Comparison of ENCODE assay signal across 21 cellular contexts in the genomic region with DNA sequence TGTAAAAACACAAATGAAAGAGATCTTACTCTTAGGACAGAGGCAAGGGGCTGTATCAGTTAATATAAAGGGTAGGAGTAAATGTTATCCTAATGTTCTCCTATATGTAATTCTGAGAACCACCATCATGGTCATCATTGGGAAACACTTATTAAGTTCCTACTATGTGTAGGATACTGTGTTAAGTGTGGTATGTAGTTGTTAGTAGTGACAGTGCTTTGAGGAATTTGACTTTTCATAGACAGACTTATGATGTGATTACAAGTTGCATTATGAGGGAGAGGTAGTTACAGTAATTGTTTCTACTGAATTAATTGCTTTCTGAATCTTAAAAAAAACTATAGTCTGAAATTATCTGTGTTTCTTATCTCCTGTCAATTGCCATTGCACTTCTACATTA. TPM values are rescaled to one million over a fixed set of nuclear protein-coding genes. Genes with fewer than 3 reads are reported as not detected.
DNase-seq lines count a peak whose midpoint lies in the region; ATAC-seq and TF ChIP-seq lines count a peak whose summit lies in the region.
"Had no signal": no experiment of that assay in that cellular context is flagged by ENCODE, and none has a peak within 500 bp of the region (broad histone marks: within the 10 kb centered on the region; RNA-seq: fewer than 3 reads in every experiment).

No MANE protein-coding gene starts in this region.

- no peaks in the 10 kb centered on the region for H3K9me3 Mint-ChIP-seq in activated T-cell treated with anti-CD3 and anti-CD28 coated beads, Interleukin-2, amount 50 U/mL, for 72 hours
- H3K9me3 Mint-ChIP-seq in WTC11 (no peaks in the 10 kb centered on the region), T-cell (no peaks in the 10 kb centered on the region)
- H3K9me3 Mint-ChIP-seq in naive thymus-derived CD8-positive, alpha-beta T cell, result no peaks in the 10 kb centered on the region
- H3K9me3 Mint-ChIP-seq: CD14-positive monocyte; CD4-positive, alpha-beta T cell; CD8-positive, alpha-beta memory T cell; H9 had no signal

- peak in 1 of 2 donors; percentile 53 for ATAC-seq in activated T-cell treated with anti-CD3 and anti-CD28 coated beads, Interleukin-2, amount 50 U/mL, for 72 hours (replicated peaks in 1 of 2)
- ATAC-seq in WTC11 (no peak), T-cell (replicated peaks in 1 of 4) (no peak), left ventricle myocardium superior (no peak)
- ATAC-seq in naive thymus-derived CD8-positive, alpha-beta T cell, result no peak
- ATAC-seq: A549, HCT116 had no signal

- POLR2A ChIA-PET in WTC11 (lab: Charles Lee), result no interaction called here
- POLR2A ChIA-PET in naive thymus-derived CD8-positive, alpha-beta T cell (lab: Charles Lee), result no interaction called here
- POLR2A ChIA-PET in T-cell (lab: Charles Lee), result no interaction called here

- CTCF ChIA-PET in WTC11 (lab: Charles Lee) (interaction anchor here (0.9 kb wide), 1 partner anchor 9 kb away, joined by 3 read pairs; no protein-coding TSS in a partner anchor), T-cell (lab: Charles Lee) (no interaction called here)

- no peak for TF ChIP-seq CTCF in WTC11 (IDR thresholded peaks at IDR 0.05)

- no peak for DNase-seq in activated T-cell treated with anti-CD3 and anti-CD28 coated beads, Interleukin-2, amount 50 U/mL, for 72 hours
- no peak for DNase-seq in activated T-cell treated with anti-CD3 and anti-CD28 coated beads, Interleukin-2, amount 50 U/mL, for 1 hour
- DNase-seq in WTC11 (ENCODE audit: low spot score) (no peak), T-cell (no peak), left ventricle myocardium superior (no peak)
- no peak for DNase-seq in naive thymus-derived CD8-positive, alpha-beta T cell
- DNase-seq: 8988T; ACHN; AML-193; BE2C; CD4-positive, alpha-beta T cell; CD8-positive, alpha-beta memory T cell; DMS 273 treated with DMSO at 0.1 percent for 48 hours; DMS79; H9 had no signal

- intact Hi-C loops in left ventricle myocardium superior (cut with micrococcal nuclease), result no loop called here

- H3K4me3 Mint-ChIP-seq in activated T-cell treated with anti-CD3 and anti-CD28 coated beads, Interleukin-2, amount 50 U/mL, for 72 hours, result no peak overlapping the region
- H3K4me3 Mint-ChIP-seq in WTC11, result no peak overlapping the region
- no peak overlapping the region for H3K4me3 Mint-ChIP-seq in naive thymus-derived CD8-positive, alpha-beta T cell
- H3K4me3 Mint-ChIP-seq in T-cell, result no peak overlapping the region
- H3K4me3 Mint-ChIP-seq: CD14-positive monocyte; CD4-positive, alpha-beta T cell; CD8-positive, alpha-beta memory T cell; H9 had no signal

- no peaks in the 10 kb centered on the region for H3K27me3 ChIP-seq in HUES48 (ENCODE audit: control insufficient read depth, insufficient read depth, low read length)
- H3K27me3 ChIP-seq: BE2C; BLaER1 treated with 17β-estradiol and CSF1 and Interleukin-3, amounts not matched to agents 10 nM and 100 nM had no signal

- no peaks in the 10 kb centered on the region for H3K36me3 Mint-ChIP-seq in activated T-cell treated with anti-CD3 and anti-CD28 coated beads, Interleukin-2, amount 50 U/mL, for 72 hours (ENCODE audit: insufficient read depth in 2 of 2)
- H3K36me3 Mint-ChIP-seq in WTC11 (peaks cover 52% of the 10 kb centered on the region), T-cell (peaks cover 56% of the 10 kb centered on the region)
- H3K36me3 Mint-ChIP-seq in naive thymus-derived CD8-positive, alpha-beta T cell, result peaks cover 5 to 49% (median 16%) of the 10 kb centered on the region in 3 donors

- H3K4me3 ChIP-seq in HUES48 (ENCODE audit: low read depth, low read length), result no peak overlapping the region
- H3K4me3 ChIP-seq: A549; BLaER1 treated with 17β-estradiol and CSF1 and Interleukin-3, amounts not matched to agents 10 nM and 100 nM; GM23248 had no signal

- H3K4me1 ChIP-seq in HUES48 (ENCODE audit: control insufficient read depth, insufficient read depth, low read length), result peaks cover 21% of the 10 kb centered on the region
- H3K4me1 ChIP-seq: A549, BE2C had no signal

- H3K36me3 ChIP-seq in HUES48 (ENCODE audit: control insufficient read depth, insufficient read depth, low read length), result peaks cover 62% of the 10 kb centered on the region
- H3K36me3 ChIP-seq: BE2C had no signal

- H3K4me1 Mint-ChIP-seq in activated T-cell treated with anti-CD3 and anti-CD28 coated beads, Interleukin-2, amount 50 U/mL, for 72 hours (ENCODE audit: low read depth), result peaks cover 8% of the 10 kb centered on the region
- H3K4me1 Mint-ChIP-seq in WTC11 (peaks cover 23% of the 10 kb centered on the region), T-cell (no peaks in the 10 kb centered on the region)
- no peaks in the 10 kb centered on the region for H3K4me1 Mint-ChIP-seq in naive thymus-derived CD8-positive, alpha-beta T cell
- H3K4me1 Mint-ChIP-seq: CD14-positive monocyte; CD8-positive, alpha-beta memory T cell had no signal

- H3K27me3 Mint-ChIP-seq in activated T-cell treated with anti-CD3 and anti-CD28 coated beads, Interleukin-2, amount 50 U/mL, for 72 hours (ENCODE audit: low read depth), result no peaks in the 10 kb centered on the region
- H3K27me3 Mint-ChIP-seq in WTC11 (ENCODE audit: low read depth) (no peaks in the 10 kb centered on the region), T-cell (no peaks in the 10 kb centered on the region)
- H3K27me3 Mint-ChIP-seq in naive thymus-derived CD8-positive, alpha-beta T cell, result no peaks in the 10 kb centered on the region
- H3K27me3 Mint-ChIP-seq: CD4-positive, alpha-beta T cell; CD8-positive, alpha-beta memory T cell had no signal

- no peaks in the 10 kb centered on the region for H3K9me3 ChIP-seq in HUES48 (ENCODE audit: control insufficient read depth, insufficient read depth, low read length)
- H3K9me3 ChIP-seq: A549; BE2C; BLaER1 treated with 17β-estradiol and CSF1 and Interleukin-3, amounts not matched to agents 10 nM and 100 nM had no signal

- H3K27ac ChIP-seq in HUES48 (ENCODE audit: low read depth, low read length), result peak overlapping the region; percentile 64
- H3K27ac ChIP-seq: A549; BLaER1 treated with 17β-estradiol and CSF1 and Interleukin-3, amounts not matched to agents 10 nM and 100 nM; GM23248 had no signal

- peak overlapping the region; percentile 47 for H3K27ac Mint-ChIP-seq in activated T-cell treated with anti-CD3 and anti-CD28 coated beads, Interleukin-2, amount 50 U/mL, for 72 hours
- H3K27ac Mint-ChIP-seq in WTC11 (peak overlapping the region; percentile 57; the same call in 1 of the 2 replicates), T-cell (no peak overlapping the region)
- H3K27ac Mint-ChIP-seq in naive thymus-derived CD8-positive, alpha-beta T cell, result no peak overlapping the region
- H3K27ac Mint-ChIP-seq: CD4-positive, alpha-beta T cell had no signal

- no peak overlapping the region for H3K9ac ChIP-seq in HUES48 (ENCODE audit: low read depth, low read length)
- H3K9ac ChIP-seq: BLaER1 treated with 17β-estradiol and CSF1 and Interleukin-3, amounts not matched to agents 10 nM and 100 nM; GM23248 had no signal

TF ChIP-seq in WTC11, 78 proteins besides CTCF, POLR2A, EP300 and RAD21 (continues in another document):
- TF ChIP-seq ZNF219 (CRISPR knock-in tag; IDR thresholded peaks at IDR 0.05; ENCODE audit: borderline replicate concordance) (no peak), PREB (CRISPR knock-in tag; IDR thresholded peaks at IDR 0.05; ENCODE audit: borderline replicate concordance) (no peak), ZNF423 (CRISPR knock-in tag; IDR thresholded peaks at IDR 0.05) (no peak), FOXP4 (CRISPR knock-in tag; IDR thresholded peaks at IDR 0.05) (no peak)
- TF ChIP-seq, protein P1, sequence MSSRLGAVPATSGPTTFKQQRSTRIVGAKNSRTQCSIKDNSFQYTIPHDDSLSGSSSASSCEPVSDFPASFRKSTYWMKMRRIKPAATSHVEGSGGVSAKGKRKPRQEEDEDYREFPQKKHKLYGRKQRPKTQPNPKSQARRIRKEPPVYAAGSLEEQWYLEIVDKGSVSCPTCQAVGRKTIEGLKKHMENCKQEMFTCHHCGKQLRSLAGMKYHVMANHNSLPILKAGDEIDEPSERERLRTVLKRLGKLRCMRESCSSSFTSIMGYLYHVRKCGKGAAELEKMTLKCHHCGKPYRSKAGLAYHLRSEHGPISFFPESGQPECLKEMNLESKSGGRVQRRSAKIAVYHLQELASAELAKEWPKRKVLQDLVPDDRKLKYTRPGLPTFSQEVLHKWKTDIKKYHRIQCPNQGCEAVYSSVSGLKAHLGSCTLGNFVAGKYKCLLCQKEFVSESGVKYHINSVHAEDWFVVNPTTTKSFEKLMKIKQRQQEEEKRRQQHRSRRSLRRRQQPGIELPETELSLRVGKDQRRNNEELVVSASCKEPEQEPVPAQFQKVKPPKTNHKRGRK (CRISPR knock-in tag; IDR thresholded peaks at IDR 0.05; ENCODE audit: borderline replicate concordance), result no peak

RNA-seq across cellular contexts. Expression of gene PGD, which starts 51.8 kb away (rescaled TPM):
- 10 to 100 TPM; 66.7 to 78.8 TPM for total RNA-seq in activated T-cell treated with anti-CD3 and anti-CD28 coated beads, Interleukin-2, amount 50 U/mL, for 72 hours
- 270 to 278 TPM (median 272 TPM) in 3 replicates for total RNA-seq in WTC11 (2021)
- total RNA-seq in naive thymus-derived CD8-positive, alpha-beta T cell, result 10 to 100 TPM; 42.2 to 46.6 TPM
- polyA plus RNA-seq in naive thymus-derived CD8-positive, alpha-beta T cell, result 10 to 100 TPM; 41.4 to 52.8 (median 46.6) TPM
- total RNA-seq in T-cell, result 10 to 100 TPM; 23.3 to 43.7 (median 37.0) TPM
- total RNA-seq in left ventricle myocardium superior, result 37.9 TPM

Comparison
In these comparisons a context has a peak if more than half of its experiments do, and no peak if none do; other contexts are left out.
1. H3K27ac Mint-ChIP-seq: peak in activated T-cell treated with anti-CD3 and anti-CD28 coated beads, Interleukin-2, amount 50 U/mL, for 72 hours (single experiment) and WTC11 (single experiment); none in naive thymus-derived CD8-positive, alpha-beta T cell (0 of 10) and T-cell (0 of 2).